Comparison of ENCODE assay signal across 15 cellular contexts in the genomic region with DNA sequence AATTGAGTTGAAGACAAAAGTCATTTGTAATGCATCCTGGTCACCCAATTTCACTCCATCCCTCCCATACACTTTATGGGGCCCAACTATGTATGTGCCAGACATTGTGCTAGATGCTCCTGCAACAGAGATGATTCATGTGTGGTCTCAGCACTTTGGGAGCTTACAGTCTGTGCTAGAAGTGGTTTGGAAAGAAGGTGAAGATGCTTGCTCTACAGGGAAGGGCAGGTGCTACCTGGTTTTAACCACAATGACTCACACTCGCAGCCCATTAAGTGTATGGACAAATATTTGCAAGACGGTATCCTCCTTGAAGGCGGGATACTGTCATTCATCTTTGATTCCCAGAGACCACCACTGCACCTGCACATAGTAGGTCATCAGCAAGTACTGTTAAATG.
DNase-seq lines count a peak whose midpoint lies in the region; ATAC-seq and TF ChIP-seq lines count a peak whose summit lies in the region.
"Had no signal": no experiment of that assay in that cellular context is flagged by ENCODE, and none has a peak within 500 bp of the region (broad histone marks: within the 10 kb centered on the region; RNA-seq: fewer than 3 reads in every experiment).

No MANE protein-coding gene starts in this region.

- H2AFZ ChIP-seq in neural progenitor cell (replicated peaks): no peak overlapping the region

- H3K4me1 ChIP-seq in neural progenitor cell (peaks cover 10% of the 10 kb centered on the region), testis (peaks cover 3% of the 10 kb centered on the region)

- H3K27ac Mint-ChIP-seq in activated CD8-positive, alpha-beta T cell treated with anti-CD3 and anti-CD28 coated beads for 36 hours: no peak overlapping the region
- no peak overlapping the region for H3K27ac Mint-ChIP-seq in activated CD8-positive, alpha-beta T cell treated with anti-CD3 and anti-CD28 coated beads, Interleukin-2, amount 10 ng/mL, durations not matched to agents 7 days and 5 days
- H3K27ac Mint-ChIP-seq in brain: no peak overlapping the region
- no peak overlapping the region for H3K27ac Mint-ChIP-seq in neural progenitor cell
- H3K27ac Mint-ChIP-seq: B cell had no signal

- no peak for TF ChIP-seq POLR2A in testis (IDR thresholded peaks at IDR 0.05)

- no peaks in the 10 kb centered on the region for H3K36me3 Mint-ChIP-seq in activated CD8-positive, alpha-beta T cell treated with anti-CD3 and anti-CD28 coated beads for 36 hours (ENCODE audit: low read depth)
- H3K36me3 Mint-ChIP-seq in activated CD8-positive, alpha-beta T cell treated with anti-CD3 and anti-CD28 coated beads, Interleukin-2, amount 10 ng/mL, durations not matched to agents 7 days and 5 days (ENCODE audit: low read depth): no peaks in the 10 kb centered on the region
- H3K36me3 Mint-ChIP-seq in brain (no peaks in the 10 kb centered on the region), neural progenitor cell (no peaks in the 10 kb centered on the region)

- H3K27me3 ChIP-seq in neural progenitor cell (peaks cover 100% of the 10 kb centered on the region), testis (no peaks in the 10 kb centered on the region)

- DNase-seq in activated CD8-positive, alpha-beta T cell treated with anti-CD3 and anti-CD28 coated beads for 36 hours: peak; percentile 4
- no peak for DNase-seq in activated CD8-positive, alpha-beta T cell treated with anti-CD3 and anti-CD28 coated beads, Interleukin-2, amount 10 ng/mL, durations not matched to agents 7 days and 5 days
- peak; percentile 18 for DNase-seq in kidney tubule cell (ENCODE audit: low spot score)
- DNase-seq in neural progenitor cell (ENCODE audit: low spot score): no peak
- DNase-seq in A172 (ENCODE audit: low spot score): no peak
- no peak for DNase-seq in testis
- DNase-seq: DMS 273 treated with DMSO at 0.1 percent for 48 hours, GF-D8, GOT3, NCI-H1694 treated with DMSO at 0.1 percent for 48 hours, Right ventricle myocardium superior had no signal

- no peaks in the 10 kb centered on the region for H3K79me2 ChIP-seq in neural progenitor cell (ENCODE audit: low read depth)

- H3F3A ChIP-seq in neural progenitor cell (ENCODE audit: low read depth): peaks cover 4% of the 10 kb centered on the region

- H3K9ac ChIP-seq in neural progenitor cell: no peak overlapping the region

- H3K9me3 Mint-ChIP-seq in activated CD8-positive, alpha-beta T cell treated with anti-CD3 and anti-CD28 coated beads for 36 hours: no peaks in the 10 kb centered on the region
- no peaks in the 10 kb centered on the region for H3K9me3 Mint-ChIP-seq in activated CD8-positive, alpha-beta T cell treated with anti-CD3 and anti-CD28 coated beads, Interleukin-2, amount 10 ng/mL, durations not matched to agents 7 days and 5 days (ENCODE audit: insufficient read depth)
- H3K9me3 Mint-ChIP-seq in brain (peaks cover 0 to 4% (median 0%) of the 10 kb centered on the region in 5 experiments), neural progenitor cell (no peaks in the 10 kb centered on the region)

- H3K4me2 ChIP-seq in neural progenitor cell: no peak overlapping the region

- no peak overlapping the region for H3K4me3 Mint-ChIP-seq in activated CD8-positive, alpha-beta T cell treated with anti-CD3 and anti-CD28 coated beads for 36 hours
- H3K4me3 Mint-ChIP-seq in activated CD8-positive, alpha-beta T cell treated with anti-CD3 and anti-CD28 coated beads, Interleukin-2, amount 10 ng/mL, durations not matched to agents 7 days and 5 days: no peak overlapping the region
- H3K4me3 Mint-ChIP-seq in brain (peak overlapping the region; percentile 42 to 89 (median 80)), neural progenitor cell (peak overlapping the region; percentile 82)
- H3K4me3 Mint-ChIP-seq: B cell had no signal

- H3K4me3 ChIP-seq in neural progenitor cell (no peak overlapping the region), testis (no peak overlapping the region)

- H3K4me1 Mint-ChIP-seq in activated CD8-positive, alpha-beta T cell treated with anti-CD3 and anti-CD28 coated beads for 36 hours (ENCODE audit: low read depth): peaks cover 25% of the 10 kb centered on the region
- H3K4me1 Mint-ChIP-seq in activated CD8-positive, alpha-beta T cell treated with anti-CD3 and anti-CD28 coated beads, Interleukin-2, amount 10 ng/mL, durations not matched to agents 7 days and 5 days (ENCODE audit: low read depth): peaks cover 6% of the 10 kb centered on the region
- H3K4me1 Mint-ChIP-seq in brain: peaks cover 27% of the 10 kb centered on the region
- H3K4me1 Mint-ChIP-seq in neural progenitor cell: peaks cover 18% of the 10 kb centered on the region

- intact Hi-C loops in activated CD8-positive, alpha-beta T cell treated with anti-CD3 and anti-CD28 coated beads for 36 hours (cut with micrococcal nuclease): no loop called here
- intact Hi-C loops in testis (cut with DNase I; ENCODE audit: low total_unique reads): no loop called here

- no peak for TF ChIP-seq CTCF in activated CD8-positive, alpha-beta T cell treated with anti-CD3 and anti-CD28 coated beads for 36 hours (IDR thresholded peaks at IDR 0.05)
- TF ChIP-seq CTCF in brain (conservative IDR thresholded peaks at IDR 0.05): no peak
- TF ChIP-seq CTCF in neural progenitor cell (IDR thresholded peaks at IDR 0.05): no peak
- no peak for TF ChIP-seq CTCF in testis (IDR thresholded peaks at IDR 0.05)

- peaks cover 31% of the 10 kb centered on the region for H4K20me1 ChIP-seq in neural progenitor cell (ENCODE audit: low read depth)

- no peak overlapping the region for H3K27ac ChIP-seq in neural progenitor cell
- H3K27ac ChIP-seq in testis: no peak overlapping the region
- H3K27ac ChIP-seq: 22Rv1 had no signal

- peaks cover 52% of the 10 kb centered on the region for H3K27me3 Mint-ChIP-seq in activated CD8-positive, alpha-beta T cell treated with anti-CD3 and anti-CD28 coated beads for 36 hours
- peaks cover 45% of the 10 kb centered on the region for H3K27me3 Mint-ChIP-seq in activated CD8-positive, alpha-beta T cell treated with anti-CD3 and anti-CD28 coated beads, Interleukin-2, amount 10 ng/mL, durations not matched to agents 7 days and 5 days (ENCODE audit: low read depth)
- peaks cover 87% of the 10 kb centered on the region for H3K27me3 Mint-ChIP-seq in brain
- H3K27me3 Mint-ChIP-seq in neural progenitor cell (ENCODE audit: insufficient read depth, low read depth): peaks cover 48% of the 10 kb centered on the region

- POLR2A ChIA-PET in activated CD8-positive, alpha-beta T cell treated with anti-CD3 and anti-CD28 coated beads for 36 hours (lab: Charles Lee): interaction anchor here (0.6 kb wide), 1 partner anchor 274 kb away, joined by 3 read pairs; no protein-coding TSS in a partner anchor
- POLR2A ChIA-PET in activated CD8-positive, alpha-beta T cell treated with anti-CD3 and anti-CD28 coated beads, Interleukin-2, amount 10 ng/mL, durations not matched to agents 7 days and 5 days (lab: Charles Lee): no interaction called here

- H3K36me3 ChIP-seq in neural progenitor cell: no peaks in the 10 kb centered on the region
- H3K36me3 ChIP-seq in testis (ENCODE audit: low read depth, missing control alignments): no peaks in the 10 kb centered on the region

- H3K9me3 ChIP-seq in neural progenitor cell (ENCODE audit: low read depth) (no peaks in the 10 kb centered on the region), testis (no peaks in the 10 kb centered on the region)

- WGBS in testis, 2 donors: 55% methylated on average over 3 of the region's 3 CpGs

- ATAC-seq in activated CD8-positive, alpha-beta T cell treated with anti-CD3 and anti-CD28 coated beads for 36 hours: no peak
- no peak for ATAC-seq in activated CD8-positive, alpha-beta T cell treated with anti-CD3 and anti-CD28 coated beads, Interleukin-2, amount 10 ng/mL, durations not matched to agents 7 days and 5 days
- no peak for ATAC-seq in GM18520 (IDR thresholded peaks at IDR 0.05; ENCODE audit: unreplicated experiment)

- CTCF ChIA-PET in activated CD8-positive, alpha-beta T cell treated with anti-CD3 and anti-CD28 coated beads for 36 hours (lab: Charles Lee): interaction anchor here (0.6 to 1.1 kb wide), 2 partner anchors 280 to 382 kb away, joined by 3 read pairs; no protein-coding TSS in a partner anchor
- CTCF ChIA-PET in activated CD8-positive, alpha-beta T cell treated with anti-CD3 and anti-CD28 coated beads, Interleukin-2, amount 10 ng/mL, durations not matched to agents 7 days and 5 days (lab: Charles Lee): no interaction called here

Comparison
In these comparisons a context has a peak if more than half of its experiments do, and no peak if none do; other contexts are left out.
1. DNase-seq: peak in activated CD8-positive, alpha-beta T cell treated with anti-CD3 and anti-CD28 coated beads for 36 hours (single experiment) and kidney tubule cell (single experiment); none in activated CD8-positive, alpha-beta T cell treated with anti-CD3 and anti-CD28 coated beads, Interleukin-2, amount 10 ng/mL, durations not matched to agents 7 days and 5 days (single experiment), neural progenitor cell (single experiment), A172 (single experiment) and testis (single experiment).
2. H3K4me3 Mint-ChIP-seq: peak in brain (5 of 5) and neural progenitor cell (single experiment); none in activated CD8-positive, alpha-beta T cell treated with anti-CD3 and anti-CD28 coated beads for 36 hours (single experiment) and activated CD8-positive, alpha-beta T cell treated with anti-CD3 and anti-CD28 coated beads, Interleukin-2, amount 10 ng/mL, durations not matched to agents 7 days and 5 days (single experiment).